ENCODE assay signal across 20 cellular contexts in genomic region chr4:95170176-95170575, GRCh38.
"Had no signal": no experiment of that assay in that cellular context is flagged by ENCODE, and none has a peak within 500 bp of the region (broad histone marks: within the 10 kb centered on the region; RNA-seq: fewer than 3 reads in every experiment).

No MANE protein-coding gene starts in this region.

- H3K9me3 ChIP-seq: neutrophil, stomach, thyroid gland had no signal

- H3K27ac ChIP-seq: foreskin keratinocyte, neutrophil, stomach, thyroid gland had no signal

- H3K4me3 Mint-ChIP-seq: activated CD4-positive, alpha-beta T cell treated with anti-CD3 and anti-CD28 coated beads, Interleukin-2, amount 10 ng/mL, durations not matched to agents 24 days and 14 days; activated CD8-positive, alpha-beta T cell treated with anti-CD3 and anti-CD28 coated beads for 36 hours; activated naive CD4-positive, alpha-beta T cell treated with anti-CD3 and anti-CD28 coated beads for 36 hours; effector memory CD8-positive, alpha-beta T cell; naive thymus-derived CD8-positive, alpha-beta T cell; stimulated activated effector memory CD8-positive, alpha-beta T cell treated with anti-CD3 and anti-CD28 coated beads, Interleukin-12 subunit alpha, Interleukin-12 subunit beta, amount 100 ng/mL, for 72 hours had no signal

- H3K4me1 ChIP-seq: foreskin keratinocyte, stomach had no signal

- H3K36me3 Mint-ChIP-seq: naive thymus-derived CD8-positive, alpha-beta T cell; stimulated activated effector memory CD8-positive, alpha-beta T cell treated with anti-CD3 and anti-CD28 coated beads, Interleukin-12 subunit alpha, Interleukin-12 subunit beta, amount 100 ng/mL, for 72 hours had no signal

- H3K27ac Mint-ChIP-seq: activated CD4-positive, alpha-beta T cell treated with anti-CD3 and anti-CD28 coated beads, Interleukin-2, amount 10 ng/mL, durations not matched to agents 24 days and 14 days; activated CD8-positive, alpha-beta T cell treated with anti-CD3 and anti-CD28 coated beads for 36 hours; activated naive CD4-positive, alpha-beta T cell treated with anti-CD3 and anti-CD28 coated beads for 36 hours; effector memory CD8-positive, alpha-beta T cell; progenitor cell of endocrine pancreas; stimulated activated effector memory CD8-positive, alpha-beta T cell treated with anti-CD3 and anti-CD28 coated beads, Interleukin-12 subunit alpha, Interleukin-12 subunit beta, amount 100 ng/mL, for 72 hours had no signal

- H3K27me3 ChIP-seq: foreskin keratinocyte, neutrophil, stomach, thyroid gland had no signal

- DNase-seq: activated CD4-positive, alpha-beta T cell treated with anti-CD3 and anti-CD28 coated beads, Interleukin-2, amount 10 ng/mL, durations not matched to agents 24 days and 14 days; activated CD8-positive, alpha-beta T cell treated with anti-CD3 and anti-CD28 coated beads for 36 hours; activated naive CD4-positive, alpha-beta T cell treated with anti-CD3 and anti-CD28 coated beads for 36 hours; activated T-cell treated with anti-CD3 and anti-CD28 coated beads, Interleukin-2, amount 50 U/mL, for 1 hour; dermis blood vessel endothelial cell; effector memory CD8-positive, alpha-beta T cell; foreskin keratinocyte; kidney glomerular epithelial cell; left ventricle myocardium superior; mesenchymal stem cell; naive thymus-derived CD8-positive, alpha-beta T cell; right cardiac atrium; small intestine; stimulated activated CD4-positive, alpha-beta T cell treated with anti-CD3 and anti-CD28 coated beads, Interleukin-15, amount 100 ng/mL, for 24 hours; stimulated activated CD4-positive, alpha-beta T cell treated with anti-CD3 and anti-CD28 coated beads, Interleukin-4, amount 100 ng/mL, for 1 hour; stomach; thyroid gland had no signal

- H3K27me3 Mint-ChIP-seq: activated CD8-positive, alpha-beta T cell treated with anti-CD3 and anti-CD28 coated beads for 36 hours; effector memory CD8-positive, alpha-beta T cell; naive thymus-derived CD8-positive, alpha-beta T cell; progenitor cell of endocrine pancreas had no signal

- H3K9me3 Mint-ChIP-seq: activated CD4-positive, alpha-beta T cell treated with anti-CD3 and anti-CD28 coated beads, Interleukin-2, amount 10 ng/mL, durations not matched to agents 24 days and 14 days; activated CD8-positive, alpha-beta T cell treated with anti-CD3 and anti-CD28 coated beads for 36 hours; activated naive CD4-positive, alpha-beta T cell treated with anti-CD3 and anti-CD28 coated beads for 36 hours; effector memory CD8-positive, alpha-beta T cell; stimulated activated effector memory CD8-positive, alpha-beta T cell treated with anti-CD3 and anti-CD28 coated beads, Interleukin-12 subunit alpha, Interleukin-12 subunit beta, amount 100 ng/mL, for 72 hours had no signal

- H3K36me3 ChIP-seq: neutrophil, stomach, thyroid gland had no signal

- H3K4me3 ChIP-seq: stomach, thyroid gland had no signal

- H3K4me1 Mint-ChIP-seq: activated CD4-positive, alpha-beta T cell treated with anti-CD3 and anti-CD28 coated beads, Interleukin-2, amount 10 ng/mL, durations not matched to agents 24 days and 14 days; stimulated activated effector memory CD8-positive, alpha-beta T cell treated with anti-CD3 and anti-CD28 coated beads, Interleukin-12 subunit alpha, Interleukin-12 subunit beta, amount 100 ng/mL, for 72 hours had no signal

- ATAC-seq: activated CD8-positive, alpha-beta T cell treated with anti-CD3 and anti-CD28 coated beads for 36 hours; effector memory CD8-positive, alpha-beta T cell; foreskin keratinocyte; left ventricle myocardium superior; naive thymus-derived CD8-positive, alpha-beta T cell; right cardiac atrium; stimulated activated effector memory CD8-positive, alpha-beta T cell treated with anti-CD3 and anti-CD28 coated beads, Interleukin-12 subunit alpha, Interleukin-12 subunit beta, amount 100 ng/mL, for 72 hours had no signal
